14 cellular contexts compared by ENCODE assay signal in genomic region chr16:87931504-87931903, GRCh38. TPM values are rescaled to one million over a fixed set of nuclear protein-coding genes. Genes with fewer than 3 reads are reported as not detected.
DNase-seq lines count a peak whose midpoint lies in the region; ATAC-seq, FAIRE-seq and TF ChIP-seq lines count a peak whose summit lies in the region.
"Had no signal": no experiment of that assay in that cellular context is flagged by ENCODE, and none has a peak within 500 bp of the region (broad histone marks: within the 10 kb centered on the region; RNA-seq: fewer than 3 reads in every experiment).

No MANE protein-coding gene starts in this region.

- H3K9me1 ChIP-seq in K562 (ENCODE audit: control insufficient read depth, insufficient read depth, low read length), result no peaks in the 10 kb centered on the region

- TF ChIP-seq CTCF in K562 (IDR thresholded peaks at IDR 0.05 in 2 of 3, conservative IDR thresholded peaks at IDR 0.05 in 1 of 3; ENCODE audit: insufficient read depth in 2 of 3, low read depth in 1 of 3, low read length in 3 of 3), result no peak

- intact Hi-C loops in K562 (cut with micrococcal nuclease), result no loop called here
- intact Hi-C loops in posterior vena cava (cut with DNase I), result no loop called here

- H3K4me3 Mint-ChIP-seq in stimulated activated naive CD8-positive, alpha-beta T cell treated with anti-CD3 and anti-CD28 coated beads, Interleukin-15, amount 100 ng/mL, for 72 hours, result no peak overlapping the region

- peaks cover 17 to 51% of the 10 kb centered on the region in 2 experiments for H3K27me3 ChIP-seq in K562 (ENCODE audit: control insufficient read depth in 2 of 2, insufficient read depth in 2 of 2, low read length in 2 of 2)

- H3K9ac ChIP-seq in K562 (ENCODE audit: insufficient read depth in 1 of 2, low read depth in 2 of 2, low read length in 2 of 2), result peak overlapping the region in 1 of 2 experiments; percentile 71; a peak in 1 of 4 replicates
- H3K9ac ChIP-seq: BLaER1 treated with 17β-estradiol and CSF1 and Interleukin-3, amounts not matched to agents 10 nM and 100 nM had no signal

- POLR2A ChIA-PET in K562 (lab: Yijun Ruan, JAX), result no interaction called here

- ATAC-seq in K562, result peak; percentile 88
- peak; percentile 60 for ATAC-seq in stimulated activated naive CD8-positive, alpha-beta T cell treated with anti-CD3 and anti-CD28 coated beads, Interleukin-15, amount 100 ng/mL, for 72 hours

- peak; percentile 36; the same call in 1 of the 2 replicates for TF ChIP-seq EP300 in K562 (IDR thresholded peaks at IDR 0.05; ENCODE audit: low read length)

- no peaks in the 10 kb centered on the region for H3K79me2 ChIP-seq in K562 (ENCODE audit: control insufficient read depth, insufficient read depth, low read length)

- H3K27ac Mint-ChIP-seq in stimulated activated naive CD8-positive, alpha-beta T cell treated with anti-CD3 and anti-CD28 coated beads, Interleukin-15, amount 100 ng/mL, for 72 hours, result peak overlapping the region in 1 of 2 donors; percentile 57

- FAIRE-seq in K562 (lab: Jason Lieb, UNC), result peak; percentile 65
- FAIRE-seq: H54 had no signal

- 1% methylated on average over 17 of the region's 17 CpGs for WGBS in K562 (ENCODE audit: insufficient coverage, low coverage, missing lambda C conversion rate)

- DNase-seq in stimulated activated CD4-positive, alpha-beta T cell treated with anti-CD3 and anti-CD28 coated beads, Interleukin-15, amount 100 ng/mL, for 24 hours, result peak; percentile 55
- DNase-seq in stimulated activated CD4-positive, alpha-beta T cell treated with anti-CD3 and anti-CD28 coated beads, Interleukin-2, amount 100 ng/mL, for 48 hours, result no peak
- DNase-seq in SW480 (ENCODE audit: low spot score) (peak; percentile 82), K562 (ENCODE audit: extremely low read depth in 1 of 4, low spot score in 3 of 4) (peak; percentile 63 to 77 (median 71)), posterior vena cava (ENCODE audit: low spot score) (no peak), LoVo (ENCODE audit: low spot score) (no peak), NCI-H524 (lab: John Stamatoyannopoulos, UW) (no peak)
- no peak for DNase-seq in stimulated activated naive CD8-positive, alpha-beta T cell treated with anti-CD3 and anti-CD28 coated beads, Interleukin-15, amount 100 ng/mL, for 72 hours
- DNase-seq: KG1, NCI-H510A had no signal

- H3K4me1 Mint-ChIP-seq in stimulated activated naive CD8-positive, alpha-beta T cell treated with anti-CD3 and anti-CD28 coated beads, Interleukin-15, amount 100 ng/mL, for 72 hours, result peaks cover 6% of the 10 kb centered on the region

- peaks cover 4% of the 10 kb centered on the region; the same call in 1 of the 2 replicates for H4K20me1 ChIP-seq in K562 (replicated peaks; ENCODE audit: control insufficient read depth, insufficient read depth, low read length)

- CTCF ChIA-PET in K562 (lab: Yijun Ruan, JAX; ENCODE audit: low intra/inter-chr PET ratio), result interaction anchor here (0.8 kb wide), 1 partner anchor 505 kb away, joined by 4 read pairs; no protein-coding TSS in a partner anchor

- H3K27me3 Mint-ChIP-seq in stimulated activated naive CD8-positive, alpha-beta T cell treated with anti-CD3 and anti-CD28 coated beads, Interleukin-15, amount 100 ng/mL, for 72 hours, result no peaks in the 10 kb centered on the region

- H2AFZ ChIP-seq in K562 (ENCODE audit: low read depth, low read length), result no peak overlapping the region

- H3K9me3 ChIP-seq in K562 (replicated peaks; ENCODE audit: control insufficient read depth, insufficient read depth, low read depth, low read length), result no peaks in the 10 kb centered on the region
- H3K9me3 ChIP-seq: BLaER1 treated with 17β-estradiol and CSF1 and Interleukin-3, amounts not matched to agents 10 nM and 100 nM had no signal

- no TSS peak for BruUV-seq in K562 (replicated peaks; lab: Mats Ljungman, UMichigan)

- in situ Hi-C loops in K562 (cut with MboI), result no loop called here

- H3K4me3 ChIP-seq in K562, result no peak overlapping the region
- H3K4me3 ChIP-seq: BLaER1 treated with 17β-estradiol and CSF1 and Interleukin-3, amounts not matched to agents 10 nM and 100 nM; skin epidermis had no signal

- no peak for TF ChIP-seq POLR2A in K562 (conservative IDR thresholded peaks at IDR 0.05)

- H3K4me2 ChIP-seq in K562 (ENCODE audit: insufficient read depth, low read length), result no peak overlapping the region; the same call in 1 of the 2 replicates
- H3K4me2 ChIP-seq: BLaER1 treated with 17β-estradiol and CSF1 and Interleukin-3, amounts not matched to agents 10 nM and 100 nM had no signal

- H3K36me3 ChIP-seq in K562 (ENCODE audit: control insufficient read depth, insufficient read depth, low read length), result no peaks in the 10 kb centered on the region
- H3K36me3 ChIP-seq: BLaER1 treated with 17β-estradiol and CSF1 and Interleukin-3, amounts not matched to agents 10 nM and 100 nM had no signal

- H3K4me1 ChIP-seq in K562 (replicated peaks in 1 of 2; ENCODE audit: control insufficient read depth in 2 of 2, insufficient read depth in 2 of 2, low read length in 2 of 2), result peaks cover 0 to 7% of the 10 kb centered on the region in 2 experiments; a peak in 2 of 5 replicates

- H3K9me3 Mint-ChIP-seq in stimulated activated naive CD8-positive, alpha-beta T cell treated with anti-CD3 and anti-CD28 coated beads, Interleukin-15, amount 100 ng/mL, for 72 hours, result no peaks in the 10 kb centered on the region

- no peak overlapping the region for H3K27ac ChIP-seq in K562 (ENCODE audit: extremely low read depth, low read depth, low read length)
- H3K27ac ChIP-seq: BLaER1 treated with 17β-estradiol and CSF1 and Interleukin-3, amounts not matched to agents 10 nM and 100 nM; skin epidermis had no signal

- peak in 1 of 2 experiments; percentile 26; a peak in 1 of 4 replicates for TF ChIP-seq RAD21 in K562 (CRISPR knock-in tag; conservative IDR thresholded peaks at IDR 0.05 in 1 of 2, IDR thresholded peaks at IDR 0.05 in 1 of 2)

TF ChIP-seq in K562, 482 proteins besides CTCF, POLR2A, EP300 and RAD21 (continues in another document):
- peak; percentile 66 for TF ChIP-seq JUND (IDR thresholded peaks at IDR 0.05; ENCODE audit: borderline replicate concordance, low read depth, low read length)
- TF ChIP-seq JUND (tag; IDR thresholded peaks at IDR 0.05; ENCODE audit: borderline replicate concordance, low read depth, low read length), result no peak; the same call in 2 of the 3 replicates
- peak; percentile 43; the same call in 1 of the 2 replicates for TF ChIP-seq ESRRA (IDR thresholded peaks at IDR 0.05; ENCODE audit: borderline replicate concordance, low read depth)
- TF ChIP-seq HNRNPH1 (optimal IDR thresholded peaks at IDR 0.05; ENCODE audit: low read depth, low read length), result no peak
- no peak for TF ChIP-seq TFAM (CRISPR knock-in tag; conservative IDR thresholded peaks at IDR 0.05)

RNA-seq across cellular contexts. Expression of gene CA5A, which starts 4.8 kb away (rescaled TPM):
- total RNA-seq in K562 (2011; cell fraction: chromatin; rRNA removed; ENCODE audit: low replicate concordance), result not detected in 2 replicates
- total RNA-seq in K562 (2011; cell fraction: nucleolus; rRNA removed), result 0.66 TPM in 1 of 2 replicates, not detected in the other
- total RNA-seq in K562 (2011; cell fraction: nucleoplasm; rRNA removed), result not detected in 2 replicates
- total RNA-seq in K562 (2014; rRNA removed), result not detected in 2 replicates
- total RNA-seq in K562 (2014; rRNA removed; fragmentation: Illumina TruSeq; extraction: Trizol), result not detected in 2 replicates
- total RNA-seq in K562 (2015; rRNA removed; fragmentation: Illumina TruSeq; extraction: Trizol), result not detected in 2 replicates
- total RNA-seq in K562 (2021), result not detected in 2 replicates
- not detected in 2 replicates for polyA plus RNA-seq in K562 (2011; rRNA removed)
- not detected in 2 replicates for polyA plus RNA-seq in K562 (2011; cell fraction: cytosol; rRNA removed)
- 0.18 TPM in 1 of 2 replicates, not detected in the other for polyA plus RNA-seq in K562 (2011; cell fraction: nucleus; rRNA removed)
- 0.07 and 0.15 TPM in 2 replicates for polyA plus RNA-seq in K562 (2012)
- polyA plus RNA-seq in K562 (2014; fragmentation: Illumina TruSeq; extraction: Trizol), result not detected in 2 replicates
- not detected for polyA plus RNA-seq in K562 (2014; fragmentation: Nextera tagmentation; extraction: Ambion mirVana)
- not detected in 2 replicates for polyA plus RNA-seq in K562 (2014; rRNA removed)
- 0.04 TPM in 1 of 2 replicates, not detected in the other for polyA minus RNA-seq in K562 (2011; rRNA and poly(A)+ RNA removed)
- polyA minus RNA-seq in K562 (2011; cell fraction: cytosol; rRNA and poly(A)+ RNA removed), result not detected in 2 replicates
- not detected in 2 replicates for polyA minus RNA-seq in K562 (2011; cell fraction: nucleus; rRNA and poly(A)+ RNA removed)
- total RNA-seq in posterior vena cava, result not detected
- total RNA-seq: fibroblast of lung had no signal
- polyA plus RNA-seq: fibroblast of lung had no signal

RNA-seq across cellular contexts. Expression of gene BANP, which starts 19.7 kb away (rescaled TPM):
- 107 and 121 TPM in 2 replicates for total RNA-seq in K562 (2011; cell fraction: chromatin; rRNA removed; ENCODE audit: low replicate concordance)
- total RNA-seq in K562 (2011; cell fraction: nucleolus; rRNA removed), result 56.7 and 71.4 TPM in 2 replicates
- 79.5 and 85.3 TPM in 2 replicates for total RNA-seq in K562 (2011; cell fraction: nucleoplasm; rRNA removed)
- 17.1 and 22.1 TPM in 2 replicates for total RNA-seq in K562 (2014; rRNA removed)
- total RNA-seq in K562 (2014; rRNA removed; fragmentation: Illumina TruSeq; extraction: Trizol), result 10.7 and 15.6 TPM in 2 replicates
- total RNA-seq in K562 (2015; rRNA removed; fragmentation: Illumina TruSeq; extraction: Trizol), result 14.4 and 16.1 TPM in 2 replicates
- 21.7 and 25.7 TPM in 2 replicates for total RNA-seq in K562 (2021)
- 12.1 and 13.1 TPM in 2 replicates for polyA plus RNA-seq in K562 (2011; rRNA removed)
- 13.7 and 18.2 TPM in 2 replicates for polyA plus RNA-seq in K562 (2011; cell fraction: cytosol; rRNA removed)
- 30.9 and 42.3 TPM in 2 replicates for polyA plus RNA-seq in K562 (2011; cell fraction: nucleus; rRNA removed)
- polyA plus RNA-seq in K562 (2012), result 19.2 and 21.4 TPM in 2 replicates
- 13.0 and 19.2 TPM in 2 replicates for polyA plus RNA-seq in K562 (2014; fragmentation: Illumina TruSeq; extraction: Trizol)
- polyA plus RNA-seq in K562 (2014; fragmentation: Nextera tagmentation; extraction: Ambion mirVana), result 1 to 10 TPM; 4.6 to 4.7 TPM
- polyA plus RNA-seq in K562 (2014; rRNA removed), result 16.0 and 19.0 TPM in 2 replicates
- 22.0 and 25.5 TPM in 2 replicates for polyA minus RNA-seq in K562 (2011; rRNA and poly(A)+ RNA removed)
- polyA minus RNA-seq in K562 (2011; cell fraction: cytosol; rRNA and poly(A)+ RNA removed), result 12.1 and 21.2 TPM in 2 replicates
- polyA minus RNA-seq in K562 (2011; cell fraction: nucleus; rRNA and poly(A)+ RNA removed), result 32.4 and 45.1 TPM in 2 replicates
- 10 to 100 TPM; 14.7 to 20.9 TPM for total RNA-seq in posterior vena cava

Comparison
In these comparisons a context has a peak if more than half of its experiments do, and no peak if none do; other contexts are left out.
1. DNase-seq: peak in stimulated activated CD4-positive, alpha-beta T cell treated with anti-CD3 and anti-CD28 coated beads, Interleukin-15, amount 100 ng/mL, for 24 hours (single experiment), SW480 (single experiment) and K562 (4 of 4); none in stimulated activated CD4-positive, alpha-beta T cell treated with anti-CD3 and anti-CD28 coated beads, Interleukin-2, amount 100 ng/mL, for 48 hours (0 of 2), stimulated activated naive CD8-positive, alpha-beta T cell treated with anti-CD3 and anti-CD28 coated beads, Interleukin-15, amount 100 ng/mL, for 72 hours (0 of 2), posterior vena cava (single experiment), LoVo (single experiment) and NCI-H524 (0 of 2).